In the genomic region with DNA sequence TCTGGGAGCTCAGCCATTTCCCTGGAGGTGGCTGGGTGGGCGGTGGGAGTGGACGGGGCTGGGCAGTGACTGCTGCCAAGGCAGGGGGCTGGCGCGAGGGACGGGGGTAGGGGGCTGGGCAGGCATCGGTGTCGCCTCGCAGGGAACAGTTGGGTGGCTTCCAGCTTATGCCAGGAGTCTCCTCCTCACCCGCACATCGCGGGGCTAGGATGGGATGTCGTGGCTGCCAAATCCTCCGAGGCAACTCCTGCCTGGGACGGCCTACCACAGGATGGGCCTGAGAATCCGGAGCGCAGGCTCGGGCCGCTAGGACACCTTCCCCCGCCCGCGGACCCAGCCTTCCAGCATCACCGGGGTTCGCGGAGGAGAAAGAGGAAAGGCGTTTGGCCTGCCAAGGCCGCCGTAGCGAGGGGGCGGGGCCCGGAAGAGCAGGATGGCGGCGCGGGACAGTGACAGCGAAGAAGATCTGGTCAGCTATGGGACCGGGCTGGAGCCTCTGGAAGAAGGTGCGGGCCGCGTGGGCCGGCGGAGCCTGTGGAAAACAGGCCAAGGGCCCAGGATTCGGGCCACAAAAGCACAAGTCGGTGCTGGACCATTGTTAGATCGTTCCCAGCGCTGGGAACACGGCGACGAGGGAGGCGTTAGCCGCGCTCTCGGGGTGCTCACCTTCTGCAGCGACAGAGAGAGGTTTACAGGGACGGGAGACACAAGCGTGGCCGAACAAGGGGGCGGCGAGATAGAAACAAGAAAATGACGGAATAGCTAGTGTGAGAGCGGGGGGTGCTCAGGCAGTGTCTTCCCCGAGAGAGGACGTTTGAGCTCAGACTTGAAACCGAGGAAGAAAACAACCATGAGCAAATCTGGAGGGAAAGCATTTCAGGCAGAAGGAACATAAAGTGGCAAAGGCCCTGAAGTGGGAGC, we compare ENCODE assay signal across 8 cellular contexts. TPM values are rescaled to one million over a fixed set of nuclear protein-coding genes. Genes with fewer than 3 reads are reported as not detected.
A peak's percentile ranks its signal among the peaks of the same experiment; 100 is the strongest.
DNase-seq lines count a peak whose midpoint lies in the region; TF ChIP-seq lines count a peak whose summit lies in the region.

A gene with protein sequence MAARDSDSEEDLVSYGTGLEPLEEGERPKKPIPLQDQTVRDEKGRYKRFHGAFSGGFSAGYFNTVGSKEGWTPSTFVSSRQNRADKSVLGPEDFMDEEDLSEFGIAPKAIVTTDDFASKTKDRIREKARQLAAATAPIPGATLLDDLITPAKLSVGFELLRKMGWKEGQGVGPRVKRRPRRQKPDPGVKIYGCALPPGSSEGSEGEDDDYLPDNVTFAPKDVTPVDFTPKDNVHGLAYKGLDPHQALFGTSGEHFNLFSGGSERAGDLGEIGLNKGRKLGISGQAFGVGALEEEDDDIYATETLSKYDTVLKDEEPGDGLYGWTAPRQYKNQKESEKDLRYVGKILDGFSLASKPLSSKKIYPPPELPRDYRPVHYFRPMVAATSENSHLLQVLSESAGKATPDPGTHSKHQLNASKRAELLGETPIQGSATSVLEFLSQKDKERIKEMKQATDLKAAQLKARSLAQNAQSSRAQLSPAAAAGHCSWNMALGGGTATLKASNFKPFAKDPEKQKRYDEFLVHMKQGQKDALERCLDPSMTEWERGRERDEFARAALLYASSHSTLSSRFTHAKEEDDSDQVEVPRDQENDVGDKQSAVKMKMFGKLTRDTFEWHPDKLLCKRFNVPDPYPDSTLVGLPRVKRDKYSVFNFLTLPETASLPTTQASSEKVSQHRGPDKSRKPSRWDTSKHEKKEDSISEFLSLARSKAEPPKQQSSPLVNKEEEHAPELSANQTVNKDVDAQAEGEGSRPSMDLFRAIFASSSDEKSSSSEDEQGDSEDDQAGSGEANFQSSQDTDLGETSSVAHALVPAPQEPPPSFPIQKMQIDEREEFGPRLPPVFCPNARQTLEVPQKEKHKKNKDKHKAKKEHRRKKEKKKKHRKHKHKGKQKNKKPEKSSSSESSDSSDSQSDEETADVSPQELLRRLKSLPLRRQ (plus strand): TSS at position 421 of the 921 bp plus-strand sequence. CDS start 13 bp downstream, at position 434.

- H3K9ac ChIP-seq in H9 (ENCODE audit: extremely low read depth, insufficient read length, low read length), result peak within 1 kb of the TSS; percentile 85
- H3K9ac ChIP-seq in MM.1S (ENCODE audit: low read length), result peak within 1 kb of the TSS; percentile 96
- H3K9ac ChIP-seq in SK-N-MC (ENCODE audit: insufficient read length), result peak within 1 kb of the TSS; percentile 94

- H3K4me2 ChIP-seq in H9 (ENCODE audit: insufficient read depth, insufficient read length, low read length) (peak within 1 kb of the TSS; percentile 99), MM.1S (ENCODE audit: low read depth, low read length) (peak within 1 kb of the TSS; percentile 85)

- H4K20me1 ChIP-seq in H9 (ENCODE audit: control insufficient read depth, insufficient read depth, insufficient read length) (no peaks in the 10 kb centered on the region), MM.1S (ENCODE audit: insufficient read depth, low read length) (no peaks in the 10 kb centered on the region)

- no peak within 1 kb of the TSS for H4K91ac ChIP-seq in H9 (ENCODE audit: insufficient read length, low read depth, low read length)

- no peaks in the 10 kb centered on the region for H3K27me3 Mint-ChIP-seq in H9 (ENCODE audit: low read depth)
- no peaks in the 10 kb centered on the region for H3K27me3 Mint-ChIP-seq in activated naive CD4-positive, alpha-beta T cell treated with anti-CD3 and anti-CD28 coated beads for 36 hours (ENCODE audit: low read depth)

- H3K4me1 ChIP-seq in H9 (ENCODE audit: insufficient read depth, low read length) (no peaks in the 10 kb centered on the region), MM.1S (ENCODE audit: low read length) (peaks cover 14% of the 10 kb centered on the region)

- H3K14ac ChIP-seq in H9 (ENCODE audit: insufficient read depth, low read length), result peak within 1 kb of the TSS; percentile 42

- H3K27me3 ChIP-seq in H9 (ENCODE audit: insufficient read depth, low read length) (no peaks in the 10 kb centered on the region), MM.1S (replicated peaks; ENCODE audit: insufficient read depth, low read length) (no peaks in the 10 kb centered on the region)

- H2BK20ac ChIP-seq in H9 (ENCODE audit: low read depth, low read length, poor library complexity, severe bottlenecking), result no peak within 1 kb of the TSS

- TF ChIP-seq CTCF in H9 (conservative IDR thresholded peaks at IDR 0.05) (no peak), MM.1S (IDR thresholded peaks at IDR 0.05; ENCODE audit: low read length) (no peak)

- no peaks in the 10 kb centered on the region for H3K79me1 ChIP-seq in H9 (ENCODE audit: insufficient read depth, low read depth, low read length, poor library complexity, severe bottlenecking)

- in situ Hi-C loops in G401 (cut with HindIII; ENCODE audit: low sequenced_read_pairs), result no loop called here

- no CpG with 5 or more reads among the region's 62 CpGs for WGBS in H9 (ENCODE audit: extremely low coverage, insufficient read length, low lambda C conversion rate)

- DNase-seq in G401 (ENCODE audit: low spot score) (peak; percentile 91), H9 (peak; percentile 91), MM.1S (peak; percentile 84), SK-N-MC (ENCODE audit: low read depth, low spot score) (no peak), germinal center (ENCODE audit: low spot score) (peak; percentile 90), nucleus accumbens (lab: John Stamatoyannopoulos, UW) (peak in 55 of 56 donors; percentile 9 to 94 (median 84)), superior temporal gyrus (ENCODE audit: extremely low spot score) (peak; percentile 89)
- peak; percentile 89 for DNase-seq in activated naive CD4-positive, alpha-beta T cell treated with anti-CD3 and anti-CD28 coated beads for 36 hours

- peak within 1 kb of the TSS in 2 of 3 experiments; percentile 24 to 96; a peak in 5 of 7 replicates for H3K27ac Mint-ChIP-seq in H9
- peak within 1 kb of the TSS; percentile 88 for H3K27ac Mint-ChIP-seq in activated naive CD4-positive, alpha-beta T cell treated with anti-CD3 and anti-CD28 coated beads for 36 hours

- no peak within 1 kb of the TSS for H3T11ph ChIP-seq in H9 (ENCODE audit: low read length)

- H3K9me3 Mint-ChIP-seq in H9, result no peaks in the 10 kb centered on the region; a peak in 2 of 5 replicates
- no peaks in the 10 kb centered on the region for H3K9me3 Mint-ChIP-seq in activated naive CD4-positive, alpha-beta T cell treated with anti-CD3 and anti-CD28 coated beads for 36 hours

- CTCF ChIA-PET in activated naive CD4-positive, alpha-beta T cell treated with anti-CD3 and anti-CD28 coated beads for 36 hours (lab: Charles Lee), result interaction anchor here (0.6 to 0.9 kb wide), 2 partner anchors 106 to 296 kb away, joined by 3 read pairs; no protein-coding TSS in a partner anchor

- no peak within 1 kb of the TSS for H3K4ac ChIP-seq in H9 (ENCODE audit: low read depth, low read length)

- intact Hi-C loops in activated naive CD4-positive, alpha-beta T cell treated with anti-CD3 and anti-CD28 coated beads for 36 hours (cut with micrococcal nuclease), result loop anchor here (1.0 to 10.0 kb wide), 7 partner anchors 44 to 1726 kb away; a partner anchor contains a TSS

- H2AK5ac ChIP-seq in H9 (ENCODE audit: insufficient read length, low read length), result no peak within 1 kb of the TSS

- H3K4me3 ChIP-seq in MM.1S (ENCODE audit: low read length) (peak within 1 kb of the TSS; percentile 100), SK-N-MC (peak within 1 kb of the TSS; percentile 92)

- H3K36me3 ChIP-seq in MM.1S (replicated peaks; ENCODE audit: insufficient read depth, low read length), result no peaks in the 10 kb centered on the region
- no peaks in the 10 kb centered on the region for H3K36me3 ChIP-seq in SK-N-MC (ENCODE audit: insufficient read depth, low read length)

- H3K79me2 ChIP-seq in H9 (ENCODE audit: insufficient read depth, low read length) (no peaks in the 10 kb centered on the region), MM.1S (ENCODE audit: low read length) (peaks cover 17% of the 10 kb centered on the region)

- peaks cover 0 to 3% (median 0%) of the 10 kb centered on the region in 3 experiments; a peak in 1 of 7 replicates for H3K36me3 Mint-ChIP-seq in H9 (ENCODE audit: insufficient read depth in 1 of 3, low read depth in 3 of 3)
- H3K36me3 Mint-ChIP-seq in activated naive CD4-positive, alpha-beta T cell treated with anti-CD3 and anti-CD28 coated beads for 36 hours (ENCODE audit: low read depth), result no peaks in the 10 kb centered on the region

- no peak within 1 kb of the TSS for H2BK120ac ChIP-seq in H9 (ENCODE audit: low read depth, low read length, poor library complexity, severe bottlenecking)

- H2BK12ac ChIP-seq in H9 (ENCODE audit: insufficient read length, low read depth, low read length), result no peak within 1 kb of the TSS

- H2AFZ ChIP-seq in H9 (ENCODE audit: low read length), result peak within 1 kb of the TSS; percentile 53
- peak within 1 kb of the TSS; percentile 98 for H2AFZ ChIP-seq in MM.1S (ENCODE audit: low read length)

- H3K23me2 ChIP-seq in H9 (ENCODE audit: insufficient read length, low read depth, low read length, poor library complexity, severe bottlenecking), result peaks cover 8% of the 10 kb centered on the region

- H3F3A ChIP-seq in MM.1S (ENCODE audit: insufficient read depth, low read length), result peaks cover 9% of the 10 kb centered on the region; the same call in 1 of the 2 replicates

- no peak within 1 kb of the TSS for H4K8ac ChIP-seq in H9 (replicated peaks; ENCODE audit: insufficient read length, low read depth, low read length)

- peak within 1 kb of the TSS; percentile 79 for H3K18ac ChIP-seq in H9 (ENCODE audit: insufficient read length, low read depth, low read length)

- no peak within 1 kb of the TSS for H4K5ac ChIP-seq in H9 (ENCODE audit: insufficient read length, low read depth, low read length)

- no peaks in the 10 kb centered on the region for H3K9me3 ChIP-seq in H9 (ENCODE audit: control insufficient read depth, low read depth, low read length)
- H3K9me3 ChIP-seq in MM.1S (replicated peaks; ENCODE audit: insufficient read depth, low read length), result no peaks in the 10 kb centered on the region
- H3K9me3 ChIP-seq in SK-N-MC (ENCODE audit: low read depth, low read length), result no peaks in the 10 kb centered on the region

- H3K4me3 Mint-ChIP-seq in H9, result peak within 1 kb of the TSS; percentile 97
- H3K4me3 Mint-ChIP-seq in activated naive CD4-positive, alpha-beta T cell treated with anti-CD3 and anti-CD28 coated beads for 36 hours, result peak within 1 kb of the TSS; percentile 99

- H3K27ac ChIP-seq in H9 (ENCODE audit: insufficient read length, low read depth, low read length) (no peak within 1 kb of the TSS), MM.1S (ENCODE audit: low read length) (peak within 1 kb of the TSS; percentile 48), SK-N-MC (no peak within 1 kb of the TSS; the same call in 1 of the 2 replicates)

- H2BK15ac ChIP-seq in H9 (ENCODE audit: low read depth, low read length), result no peak within 1 kb of the TSS

- H2BK5ac ChIP-seq in H9 (ENCODE audit: insufficient read length, low read length), result no peak within 1 kb of the TSS

- H3K56ac ChIP-seq in H9 (ENCODE audit: insufficient read length, low read depth, low read length), result no peak within 1 kb of the TSS

- peaks cover 12 to 23% of the 10 kb centered on the region in 2 experiments for H3K4me1 Mint-ChIP-seq in H9
- peaks cover 25% of the 10 kb centered on the region for H3K4me1 Mint-ChIP-seq in activated naive CD4-positive, alpha-beta T cell treated with anti-CD3 and anti-CD28 coated beads for 36 hours (ENCODE audit: low read depth)

- H3K23ac ChIP-seq in H9 (ENCODE audit: insufficient read length, low read depth, low read length), result no peak within 1 kb of the TSS

- H3K9me2 ChIP-seq in MM.1S (replicated peaks; ENCODE audit: insufficient read depth, low read length), result no peaks in the 10 kb centered on the region

RNA-seq across cellular contexts. Expression of the gene that starts here (rescaled TPM):
- 5.9 and 7.7 TPM in 2 replicates for total RNA-seq in G401 (2014; rRNA removed; shearing (Covaris generic))
- total RNA-seq in H9 (2021), result 11.7 and 12.2 TPM in 2 replicates
- 1 to 10 TPM; 8.3 to 9.1 TPM for total RNA-seq in activated naive CD4-positive, alpha-beta T cell treated with anti-CD3 and anti-CD28 coated beads for 36 hours
